1 cellular context compared by ENCODE assay signal in genomic region chr3:73055583-73056364, GRCh38.
TF ChIP-seq lines count a peak whose summit lies in the region.

No MANE protein-coding gene starts in this region.

TF ChIP-seq in GM23338, 12 proteins besides CTCF, POLR2A, EP300 and RAD21:
- TF ChIP-seq ZNF331 (CRISPR knock-in tag; IDR thresholded peaks at IDR 0.05; ENCODE audit: low read depth) (no peak), JUNB (IDR thresholded peaks at IDR 0.05; ENCODE audit: unreplicated experiment) (no peak), EZH2phosphoT487 (IDR thresholded peaks at IDR 0.05; ENCODE audit: unreplicated experiment) (no peak), REST (IDR thresholded peaks at IDR 0.05; ENCODE audit: unreplicated experiment) (no peak), POLR2AphosphoS5 (IDR thresholded peaks at IDR 0.05; ENCODE audit: low read depth) (no peak), NANOG (IDR thresholded peaks at IDR 0.05; ENCODE audit: borderline replicate concordance) (no peak), STAT1 (IDR thresholded peaks at IDR 0.05; ENCODE audit: unreplicated experiment) (no peak), ZNF114 (CRISPR knock-in tag; IDR thresholded peaks at IDR 0.05) (no peak), EZH2 (IDR thresholded peaks at IDR 0.05; ENCODE audit: low read depth, unreplicated experiment) (no peak)
